16 cellular contexts compared by ENCODE assay signal in genomic region chr10:24574578-24575155, GRCh38.
A peak's percentile ranks its signal among the peaks of the same experiment; 100 is the strongest.
DNase-seq lines count a peak whose midpoint lies in the region; ATAC-seq and TF ChIP-seq lines count a peak whose summit lies in the region.
"Had no signal": no experiment of that assay in that cellular context is flagged by ENCODE, and none has a peak within 500 bp of the region (broad histone marks: within the 10 kb centered on the region; RNA-seq: fewer than 3 reads in every experiment).

No MANE protein-coding gene starts in this region.

- CTCF ChIA-PET in WTC11 (lab: Charles Lee): interaction anchor here (1.2 kb wide), 1 partner anchor 22 kb away, joined by 4 read pairs; no protein-coding TSS in a partner anchor
- CTCF ChIA-PET in GM10248 (lab: Yijun Ruan, JAX): interaction anchor here (1.3 kb wide), 1 partner anchor 18 kb away, joined by 3 read pairs; no protein-coding TSS in a partner anchor
- CTCF ChIA-PET in activated naive CD4-positive, alpha-beta T cell treated with anti-CD3 and anti-CD28 coated beads, Interleukin-2, amount 10 ng/mL, durations not matched to agents 7 days and 5 days (lab: Charles Lee): no interaction called here

- H3K4me3 ChIP-seq in fibroblast of the aortic adventitia (ENCODE audit: low read depth, low read length): no peak overlapping the region
- H3K4me3 ChIP-seq: SJSA1 had no signal

- H3K36me3 Mint-ChIP-seq in WTC11: no peaks in the 10 kb centered on the region
- no peaks in the 10 kb centered on the region for H3K36me3 Mint-ChIP-seq in activated naive CD4-positive, alpha-beta T cell treated with anti-CD3 and anti-CD28 coated beads, Interleukin-2, amount 10 ng/mL, durations not matched to agents 7 days and 5 days

- peaks cover 54% of the 10 kb centered on the region for H3K27me3 Mint-ChIP-seq in stimulated activated naive CD8-positive, alpha-beta T cell treated with anti-CD3 and anti-CD28 coated beads, Interleukin-15, amount 100 ng/mL, for 72 hours
- no peaks in the 10 kb centered on the region for H3K27me3 Mint-ChIP-seq in WTC11 (ENCODE audit: low read depth)
- peaks cover 33% of the 10 kb centered on the region for H3K27me3 Mint-ChIP-seq in activated naive CD4-positive, alpha-beta T cell treated with anti-CD3 and anti-CD28 coated beads, Interleukin-2, amount 10 ng/mL, durations not matched to agents 7 days and 5 days

- H3K4me3 Mint-ChIP-seq in stimulated activated naive CD8-positive, alpha-beta T cell treated with anti-CD3 and anti-CD28 coated beads, Interleukin-15, amount 100 ng/mL, for 72 hours: peak overlapping the region in 1 of 2 donors; percentile 4
- no peak overlapping the region for H3K4me3 Mint-ChIP-seq in WTC11
- H3K4me3 Mint-ChIP-seq in activated naive CD4-positive, alpha-beta T cell treated with anti-CD3 and anti-CD28 coated beads, Interleukin-2, amount 10 ng/mL, durations not matched to agents 7 days and 5 days: no peak overlapping the region

- H3K4me1 Mint-ChIP-seq in stimulated activated naive CD8-positive, alpha-beta T cell treated with anti-CD3 and anti-CD28 coated beads, Interleukin-15, amount 100 ng/mL, for 72 hours: peaks cover 28% of the 10 kb centered on the region
- peaks cover 11% of the 10 kb centered on the region for H3K4me1 Mint-ChIP-seq in WTC11
- no peaks in the 10 kb centered on the region for H3K4me1 Mint-ChIP-seq in activated naive CD4-positive, alpha-beta T cell treated with anti-CD3 and anti-CD28 coated beads, Interleukin-2, amount 10 ng/mL, durations not matched to agents 7 days and 5 days

- DNase-seq in stimulated activated naive CD8-positive, alpha-beta T cell treated with anti-CD3 and anti-CD28 coated beads, Interleukin-15, amount 100 ng/mL, for 72 hours: no peak
- no peak for DNase-seq in stimulated activated naive CD8-positive, alpha-beta T cell treated with anti-CD3 and anti-CD28 coated beads, Interleukin-15, Interleukin-2, amounts not matched to agents 100 U/mL and 50 U/mL, for 24 hours
- DNase-seq in WTC11 (ENCODE audit: low spot score) (no peak), fibroblast of the aortic adventitia (ENCODE audit: low read depth) (no peak), COR-L47 (lab: John Stamatoyannopoulos, UW) (no peak), T-helper 9 cell (no peak), GM10248 (ENCODE audit: extremely low spot score) (no peak)
- DNase-seq in activated naive CD4-positive, alpha-beta T cell treated with anti-CD3 and anti-CD28 coated beads, Interleukin-2, amount 10 ng/mL, durations not matched to agents 7 days and 5 days: no peak
- DNase-seq: Caco-2, DMS153, MV-4-11, NCI-H1417, NCI-H1930, NCI-H526 treated with DMSO at 0.1 percent for 48 hours, RPMI8226 had no signal

- POLR2A ChIA-PET in WTC11 (lab: Charles Lee): no interaction called here
- POLR2A ChIA-PET in GM10248 (lab: Yijun Ruan, JAX): no interaction called here

- no peaks in the 10 kb centered on the region for H3K9me3 Mint-ChIP-seq in stimulated activated naive CD8-positive, alpha-beta T cell treated with anti-CD3 and anti-CD28 coated beads, Interleukin-15, amount 100 ng/mL, for 72 hours
- peaks cover 7% of the 10 kb centered on the region for H3K9me3 Mint-ChIP-seq in WTC11
- no peaks in the 10 kb centered on the region for H3K9me3 Mint-ChIP-seq in activated naive CD4-positive, alpha-beta T cell treated with anti-CD3 and anti-CD28 coated beads, Interleukin-2, amount 10 ng/mL, durations not matched to agents 7 days and 5 days

- H3K27ac Mint-ChIP-seq in stimulated activated naive CD8-positive, alpha-beta T cell treated with anti-CD3 and anti-CD28 coated beads, Interleukin-15, amount 100 ng/mL, for 72 hours: no peak overlapping the region
- H3K27ac Mint-ChIP-seq in WTC11: no peak overlapping the region
- H3K27ac Mint-ChIP-seq in activated naive CD4-positive, alpha-beta T cell treated with anti-CD3 and anti-CD28 coated beads, Interleukin-2, amount 10 ng/mL, durations not matched to agents 7 days and 5 days: no peak overlapping the region

- ATAC-seq in stimulated activated naive CD8-positive, alpha-beta T cell treated with anti-CD3 and anti-CD28 coated beads, Interleukin-15, amount 100 ng/mL, for 72 hours: peak; percentile 35
- ATAC-seq in stimulated activated naive CD8-positive, alpha-beta T cell treated with anti-CD3 and anti-CD28 coated beads, Interleukin-15, Interleukin-2, amounts not matched to agents 100 U/mL and 50 U/mL, for 24 hours: no peak
- peak; percentile 74 for ATAC-seq in WTC11

- TF ChIP-seq CTCF in WTC11 (IDR thresholded peaks at IDR 0.05): no peak
- peak; percentile 10 for TF ChIP-seq CTCF in fibroblast of the aortic adventitia (IDR thresholded peaks at IDR 0.05; ENCODE audit: insufficient read depth, low read length)
- no peak for TF ChIP-seq CTCF in GM10248 (IDR thresholded peaks at IDR 0.05; ENCODE audit: control extremely low read depth, extremely low read depth, low read depth, missing control alignments)

TF ChIP-seq in WTC11, 78 proteins besides CTCF, POLR2A, EP300 and RAD21 (continues in another document):
- TF ChIP-seq NFATC4 (CRISPR knock-in tag; IDR thresholded peaks at IDR 0.05): no peak
- TF ChIP-seq NR1H2 (CRISPR knock-in tag; IDR thresholded peaks at IDR 0.05): no peak
- TF ChIP-seq ZNF219 (CRISPR knock-in tag; IDR thresholded peaks at IDR 0.05; ENCODE audit: borderline replicate concordance): no peak
- TF ChIP-seq SMAD3 (CRISPR knock-in tag; IDR thresholded peaks at IDR 0.05; ENCODE audit: borderline replicate concordance): no peak
- TF ChIP-seq CREM (CRISPR knock-in tag; IDR thresholded peaks at IDR 0.05): no peak
- no peak for TF ChIP-seq ESRRA (CRISPR knock-in tag; IDR thresholded peaks at IDR 0.05; ENCODE audit: borderline replicate concordance)
- TF ChIP-seq TEAD1 (CRISPR knock-in tag; IDR thresholded peaks at IDR 0.05): no peak
- TF ChIP-seq ZBTB21 (CRISPR knock-in tag; IDR thresholded peaks at IDR 0.05; ENCODE audit: borderline replicate concordance): no peak
- TF ChIP-seq PRRX2 (CRISPR knock-in tag; IDR thresholded peaks at IDR 0.05): no peak
- no peak for TF ChIP-seq NFE2L1 (CRISPR knock-in tag; IDR thresholded peaks at IDR 0.05)
- TF ChIP-seq ZNF263 (CRISPR knock-in tag; IDR thresholded peaks at IDR 0.05; ENCODE audit: low read depth): no peak
- no peak for TF ChIP-seq E2F1 (CRISPR knock-in tag; IDR thresholded peaks at IDR 0.05)
- no peak for TF ChIP-seq AR (CRISPR knock-in tag; IDR thresholded peaks at IDR 0.05)
- TF ChIP-seq USF1 (CRISPR knock-in tag; IDR thresholded peaks at IDR 0.05): no peak
- no peak for TF ChIP-seq MLX (CRISPR knock-in tag; IDR thresholded peaks at IDR 0.05)
